ENCODE assay signal across 13 cellular contexts in genomic region chr21:26087223-26087918, GRCh38.
"Had no signal": no experiment of that assay in that cellular context is flagged by ENCODE, and none has a peak within 500 bp of the region (broad histone marks: within the 10 kb centered on the region; RNA-seq: fewer than 3 reads in every experiment).

No MANE protein-coding gene starts in this region.

- H3K4me3 Mint-ChIP-seq: immature natural killer cell; naive thymus-derived CD4-positive, alpha-beta T cell had no signal

- H3K36me3 ChIP-seq: neutrophil had no signal

- H3K4me1 ChIP-seq: esophagus squamous epithelium had no signal

- H3K27ac Mint-ChIP-seq: immature natural killer cell; naive thymus-derived CD4-positive, alpha-beta T cell had no signal

- DNase-seq: activated CD4-positive, alpha-beta T cell treated with anti-CD3 and anti-CD28 coated beads, Interleukin-2, amount 50 U/mL, for 4 hours; activated naive CD4-positive, alpha-beta T cell; activated T-cell treated with anti-CD3 and anti-CD28 coated beads, Interleukin-2, amount 50 U/mL, for 48 hours; esophagus squamous epithelium; foreskin fibroblast; immature natural killer cell; left cardiac atrium; naive thymus-derived CD4-positive, alpha-beta T cell; stimulated activated CD4-positive, alpha-beta T cell treated with anti-CD3 and anti-CD28 coated beads, Interleukin-15, amount 100 ng/mL, for 24 hours; stimulated activated CD4-positive, alpha-beta T cell treated with anti-CD3 and anti-CD28 coated beads, Interleukin-4, amount 100 ng/mL, for 4 hours had no signal

- H3K4me3 ChIP-seq: cardiac muscle cell, esophagus squamous epithelium, tibial nerve had no signal

- H3K27me3 ChIP-seq: cardiac muscle cell, esophagus squamous epithelium, neutrophil, tibial nerve had no signal

- H3K36me3 Mint-ChIP-seq: immature natural killer cell had no signal

- H3K27me3 Mint-ChIP-seq: naive thymus-derived CD4-positive, alpha-beta T cell had no signal

- H3K9me3 Mint-ChIP-seq: naive thymus-derived CD4-positive, alpha-beta T cell had no signal

- H3K9me3 ChIP-seq: esophagus squamous epithelium, neutrophil, tibial nerve had no signal

- H3K27ac ChIP-seq: cardiac muscle cell, esophagus squamous epithelium, neutrophil, tibial nerve had no signal
